Comparison of ENCODE assay signal across 17 cellular contexts in genomic region chr12:13046914-13047472, GRCh38. TPM values are rescaled to one million over a fixed set of nuclear protein-coding genes. Genes with fewer than 3 reads are reported as not detected.
A peak's percentile ranks its signal among the peaks of the same experiment; 100 is the strongest.
DNase-seq lines count a peak whose midpoint lies in the region; ATAC-seq and TF ChIP-seq lines count a peak whose summit lies in the region.
"Had no signal": no experiment of that assay in that cellular context is flagged by ENCODE, and none has a peak within 500 bp of the region (broad histone marks: within the 10 kb centered on the region; RNA-seq: fewer than 3 reads in every experiment).

No MANE protein-coding gene starts in this region.

- no peak for TF ChIP-seq CTCF in GM12865 (IDR thresholded peaks at IDR 0.05; ENCODE audit: insufficient read depth, low read depth, low read length, missing control alignments)

- DNase-seq in GM12865 (ENCODE audit: low read depth) (peak; percentile 8), left lobe of liver (ENCODE audit: low spot score) (no peak), UCSD-AML1 (lab: John Stamatoyannopoulos, UW; ENCODE audit: unreplicated experiment) (no peak), NAMALWA (ENCODE audit: low spot score) (no peak), NK-92 (lab: John Stamatoyannopoulos, UW; ENCODE audit: unreplicated experiment) (no peak)
- DNase-seq: activated naive CD4-positive, alpha-beta T cell treated with Interleukin-2 at 50 U/mL for 16 hours; DMS 273 treated with DMSO at 0.1 percent for 48 hours; heart left ventricle; NCI-H2081; RPMI8226; tibial artery had no signal

- H3K4me3 ChIP-seq in GM12865 (ENCODE audit: low read depth, low read length) = no peak overlapping the region
- H3K4me3 ChIP-seq: BLaER1, breast epithelium, heart left ventricle, tibial artery had no signal

- ATAC-seq in GM18909 (IDR thresholded peaks at IDR 0.05; ENCODE audit: poor library complexity, unreplicated experiment) = peak; percentile 62
- ATAC-seq in HG03159 (IDR thresholded peaks at IDR 0.05; ENCODE audit: unreplicated experiment) = peak; percentile 57
- peak; percentile 59 for ATAC-seq in left lobe of liver
- ATAC-seq: esophagus mucosa, heart left ventricle had no signal

RNA-seq across cellular contexts. Expression of gene FAM234B, which starts 2.8 kb away (rescaled TPM):
- total RNA-seq in left lobe of liver = 4.4 TPM

RNA-seq across cellular contexts. Expression of gene HEBP1, which starts 46.9 kb away (rescaled TPM):
- total RNA-seq in left lobe of liver = 86.6 TPM

RNA-seq across cellular contexts. Expression of gene GSG1, which starts 56.5 kb away (rescaled TPM):
- total RNA-seq in left lobe of liver = not detected
- total RNA-seq: breast epithelium, esophagus mucosa, heart left ventricle, mononuclear cell had no signal
